In the genomic region with DNA sequence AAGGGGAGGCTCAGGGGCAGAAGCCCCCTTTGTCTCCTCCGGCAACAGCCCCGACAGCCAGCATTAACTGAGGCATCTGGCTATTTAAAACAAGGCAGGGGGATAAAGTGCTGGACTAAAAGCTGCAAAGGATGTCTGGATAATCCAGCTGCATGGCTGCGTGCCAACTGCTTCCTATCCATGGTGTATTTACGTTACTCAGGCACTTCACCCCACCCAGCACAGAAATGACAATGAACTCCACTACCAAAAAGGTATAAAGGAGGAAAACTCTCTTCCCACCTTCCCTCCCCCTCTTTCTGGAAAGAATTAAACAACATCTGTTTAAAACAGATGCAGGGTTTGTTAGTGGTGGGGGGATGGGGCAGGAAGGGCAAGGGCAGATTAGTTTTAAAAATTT, we compare ENCODE assay signal across 8 cellular contexts.
A peak's percentile ranks its signal among the peaks of the same experiment; 100 is the strongest.
DNase-seq lines count a peak whose midpoint lies in the region; ATAC-seq and TF ChIP-seq lines count a peak whose summit lies in the region.

No MANE protein-coding gene starts in this region.

- no peak overlapping the region for H2AFZ ChIP-seq in neural progenitor cell (replicated peaks)

- H3K79me2 ChIP-seq in neural progenitor cell (ENCODE audit: low read depth), result peaks cover 4% of the 10 kb centered on the region

- H3K4me1 ChIP-seq in neural progenitor cell, result peaks cover 37% of the 10 kb centered on the region
- no peaks in the 10 kb centered on the region for H3K4me1 ChIP-seq in CD8-positive, alpha-beta T cell (ENCODE audit: insufficient read depth, low read length)

- H3K4me3 ChIP-seq in cardiac fibroblast (replicated peaks in 1 of 2; ENCODE audit: low read depth in 2 of 2, low read length in 2 of 2), result no peak overlapping the region
- no peak overlapping the region for H3K4me3 ChIP-seq in neural progenitor cell
- no peak overlapping the region for H3K4me3 ChIP-seq in CD8-positive, alpha-beta T cell (ENCODE audit: low read depth, low read length)

- no peak for TF ChIP-seq CTCF in cardiac fibroblast (IDR thresholded peaks at IDR 0.05; ENCODE audit: low read depth, low read length)
- no peak for TF ChIP-seq CTCF in neural progenitor cell (IDR thresholded peaks at IDR 0.05)
- TF ChIP-seq CTCF in CD8-positive, alpha-beta T cell (IDR thresholded peaks at IDR 0.05), result no peak

- peaks cover 9% of the 10 kb centered on the region for H3K9me3 Mint-ChIP-seq in neural progenitor cell
- no peaks in the 10 kb centered on the region for H3K9me3 Mint-ChIP-seq in CD8-positive, alpha-beta T cell

- intact Hi-C loops in CD8-positive, alpha-beta T cell (cut with DNase I, micrococcal nuclease), result loop anchor here (5.0 to 10.0 kb wide), 2 partner anchors 83 to 85 kb away; no protein-coding TSS in a partner anchor

- no peak overlapping the region for H3K9ac ChIP-seq in neural progenitor cell

- peaks cover 2% of the 10 kb centered on the region for H3K27me3 Mint-ChIP-seq in neural progenitor cell (ENCODE audit: insufficient read depth, low read depth)
- H3K27me3 Mint-ChIP-seq in CD8-positive, alpha-beta T cell (ENCODE audit: low read depth), result peaks cover 11% of the 10 kb centered on the region

- H3K9me3 ChIP-seq in neural progenitor cell (ENCODE audit: low read depth), result no peaks in the 10 kb centered on the region
- H3K9me3 ChIP-seq in CD8-positive, alpha-beta T cell (ENCODE audit: low read length), result no peaks in the 10 kb centered on the region

- peak; percentile 72 for DNase-seq in EH (ENCODE audit: low read depth)
- peak; percentile 9 for DNase-seq in NCI-H226
- DNase-seq in cardiac fibroblast (ENCODE audit: low read depth in 2 of 2), result peak; percentile 82 to 86
- peak; percentile 43 for DNase-seq in neural progenitor cell (ENCODE audit: low spot score)
- no peak for DNase-seq in foreskin melanocyte
- DNase-seq in NCI-H2081 treated with DMSO at 0.1 percent for 48 hours (lab: John Stamatoyannopoulos, UW), result no peak
- no peak for DNase-seq in NK-92 (lab: John Stamatoyannopoulos, UW; ENCODE audit: unreplicated experiment)
- no peak for DNase-seq in CD8-positive, alpha-beta T cell

- CTCF ChIA-PET in CD8-positive, alpha-beta T cell (lab: Charles Lee), result interaction anchor here (1.8 kb wide), 1 partner anchor 14 kb away, joined by 5 read pairs; no protein-coding TSS in a partner anchor

- H3K27ac ChIP-seq in neural progenitor cell, result no peak overlapping the region
- no peak overlapping the region for H3K27ac ChIP-seq in CD8-positive, alpha-beta T cell (ENCODE audit: low read depth, low read length)

- H3K4me1 Mint-ChIP-seq in neural progenitor cell, result peaks cover 60% of the 10 kb centered on the region
- peaks cover 2% of the 10 kb centered on the region for H3K4me1 Mint-ChIP-seq in CD8-positive, alpha-beta T cell (ENCODE audit: low read depth)

- H4K20me1 ChIP-seq in neural progenitor cell (ENCODE audit: low read depth), result peaks cover 61% of the 10 kb centered on the region

- H3K4me2 ChIP-seq in neural progenitor cell, result peak overlapping the region; percentile 40

- ATAC-seq in CD8-positive, alpha-beta T cell, result no peak

- H3K27me3 ChIP-seq in neural progenitor cell, result no peaks in the 10 kb centered on the region
- no peaks in the 10 kb centered on the region for H3K27me3 ChIP-seq in CD8-positive, alpha-beta T cell (ENCODE audit: insufficient read depth, low read length)

- POLR2A ChIA-PET in CD8-positive, alpha-beta T cell (lab: Charles Lee), result interaction anchor here (0.7 to 1.1 kb wide), 2 partner anchors 61 to 288 kb away, joined by 3 read pairs; no protein-coding TSS in a partner anchor

- H3K27ac Mint-ChIP-seq in neural progenitor cell, result peak overlapping the region; percentile 57
- no peak overlapping the region for H3K27ac Mint-ChIP-seq in CD8-positive, alpha-beta T cell

- peaks cover 20% of the 10 kb centered on the region for H3F3A ChIP-seq in neural progenitor cell (ENCODE audit: low read depth)

- H3K36me3 Mint-ChIP-seq in neural progenitor cell, result peaks cover 15% of the 10 kb centered on the region
- H3K36me3 Mint-ChIP-seq in CD8-positive, alpha-beta T cell, result no peaks in the 10 kb centered on the region

- no peaks in the 10 kb centered on the region for H3K36me3 ChIP-seq in neural progenitor cell
- H3K36me3 ChIP-seq in CD8-positive, alpha-beta T cell (ENCODE audit: insufficient read depth, low read length), result no peaks in the 10 kb centered on the region

- H3K4me3 Mint-ChIP-seq in neural progenitor cell, result peak overlapping the region; percentile 57
- no peak overlapping the region for H3K4me3 Mint-ChIP-seq in CD8-positive, alpha-beta T cell

Comparison
In these comparisons a context has a peak if more than half of its experiments do, and no peak if none do; other contexts are left out.
1. DNase-seq: peak in EH (single experiment), NCI-H226 (single experiment), cardiac fibroblast (2 of 2) and neural progenitor cell (single experiment); none in foreskin melanocyte (single experiment), NCI-H2081 treated with DMSO at 0.1 percent for 48 hours (single experiment), NK-92 (single experiment) and CD8-positive, alpha-beta T cell (0 of 7).